In the genomic region with DNA sequence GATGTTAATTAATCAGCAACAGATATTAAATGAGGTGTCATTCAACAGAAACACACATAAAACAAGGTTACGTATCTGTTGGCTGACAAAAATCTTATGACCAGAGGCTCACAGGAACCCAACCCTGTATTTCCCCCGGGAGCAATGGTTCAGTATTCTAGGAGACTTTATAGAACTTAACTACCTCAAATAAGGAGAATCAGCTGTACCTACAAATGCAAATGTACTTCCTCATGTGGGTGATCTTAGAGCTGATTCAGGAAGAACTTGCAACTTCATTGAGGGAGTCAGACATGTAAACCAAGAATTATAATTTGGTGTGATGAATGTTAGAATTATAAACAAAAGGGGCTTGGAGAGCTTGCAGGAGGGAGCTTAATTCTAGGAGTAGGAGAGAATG, we compare ENCODE assay signal across 24 cellular contexts. TPM values are rescaled to one million over a fixed set of nuclear protein-coding genes. Genes with fewer than 3 reads are reported as not detected.
"Had no signal": no experiment of that assay in that cellular context is flagged by ENCODE, and none has a peak within 500 bp of the region (broad histone marks: within the 10 kb centered on the region; RNA-seq: fewer than 3 reads in every experiment).

No MANE protein-coding gene starts in this region.

- H3K4me1 ChIP-seq: Peyer's patch, SJCRH30 had no signal

- H3K9me3 ChIP-seq: Peyer's patch, SJCRH30 had no signal

- ATAC-seq: HepG2, Right ventricle myocardium inferior, SK-N-SH treated with all-trans-retinoic acid at 6 μM for 48 hours had no signal

- H2AFZ ChIP-seq: PC-9 had no signal

- H3K27ac ChIP-seq: PC-9, Peyer's patch, SJCRH30 had no signal

- DNase-seq: IMR-90, Kasumi-1, KG1, NCI-H1092 treated with DMSO at 0.1 percent for 48 hours, NCI-H1436, NCI-H187, NCI-H2029, NCI-H2081 treated with DMSO at 0.1 percent for 48 hours, NCI-H2171, NCI-H226, NCI-H446, NCI-H510A, NCI-H524 treated with DMSO at 0.1 percent for 48 hours, NCI-H69, NCI-H774, OCI-M1, PC-9, Peyer's patch, SHP77 treated with DMSO at 0.1 percent for 48 hours, SJCRH30 had no signal

- H3K36me3 ChIP-seq: Peyer's patch, SJCRH30 had no signal

- H3K4me2 ChIP-seq: PC-9 had no signal

- H3K27me3 ChIP-seq: Peyer's patch had no signal

- H3K4me3 ChIP-seq: PC-9, Peyer's patch, SJCRH30 had no signal

RNA-seq across cellular contexts. Expression of a gene that starts 20.1 kb away (rescaled TPM):
- total RNA-seq: HepG2, PC-9, RPMI7951 had no signal
- polyA plus RNA-seq: HepG2 had no signal
